Comparison of ENCODE assay signal across 8 cellular contexts in genomic region chr16:53865492-53865863, GRCh38.
DNase-seq lines count a peak whose midpoint lies in the region; ATAC-seq, FAIRE-seq and TF ChIP-seq lines count a peak whose summit lies in the region.

No MANE protein-coding gene starts in this region.

- H3K36me3 ChIP-seq in GM12878 (ENCODE audit: control insufficient read depth in 2 of 2, insufficient read depth in 2 of 2, low read length in 1 of 2) = no peaks in the 10 kb centered on the region

- no peak for TF ChIP-seq EP300 in GM12878 (IDR thresholded peaks at IDR 0.05; ENCODE audit: borderline replicate concordance in 1 of 2, control insufficient read depth in 1 of 2, low read depth in 2 of 2, low read length in 2 of 2)

- no peak overlapping the region for H3K4me3 ChIP-seq in GM12878

- in situ Hi-C loops in GM12878 (cut with MboI) (no loop called here), ACHN (cut with HindIII; ENCODE audit: low pct_ligation_motif_present, low pct_unique_long_range_greater_than_20kb, low sequenced_read_pairs) (no loop called here)

- POLR2A ChIA-PET in GM12878 (lab: Charles Lee) = interaction anchor here (0.5 kb wide), 1 partner anchor 105 kb away, joined by 3 read pairs; no protein-coding TSS in a partner anchor

- no peak overlapping the region for H3K4me2 ChIP-seq in GM12878 (ENCODE audit: control insufficient read depth, insufficient read depth)

- H2AFZ ChIP-seq in GM12878 (ENCODE audit: control insufficient read depth, low read depth, low read length) = no peak overlapping the region

- FAIRE-seq in GM12878 (lab: Jason Lieb, UNC) = no peak

- ATAC-seq in GM18858 (IDR thresholded peaks at IDR 0.05; ENCODE audit: unreplicated experiment) = peak; percentile 74
- peak; percentile 60 for ATAC-seq in HG03565 (IDR thresholded peaks at IDR 0.05; ENCODE audit: unreplicated experiment)
- ATAC-seq in GM12878 = peak; percentile 72
- no peak for ATAC-seq in GM19455 (IDR thresholded peaks at IDR 0.05; ENCODE audit: unreplicated experiment)

- CTCF ChIA-PET in GM12878 (lab: Yijun Ruan, JAX) = interaction anchor here (1.2 kb wide), 1 partner anchor 206 kb away, joined by 3 read pairs; no protein-coding TSS in a partner anchor

- WGBS in GM12878 (ENCODE audit: insufficient coverage, insufficient replicate concordance, low lambda C conversion rate, missing lambda C conversion rate) = 0% methylated on average over 1 of the region's 1 CpG

- no peak overlapping the region; the same call in 1 of the 2 replicates for H3K27ac ChIP-seq in GM12878 (ENCODE audit: control insufficient read depth, insufficient read depth)

- H3K9ac ChIP-seq in GM12878 (ENCODE audit: control insufficient read depth, insufficient read depth, low read length) = no peak overlapping the region

- intact Hi-C loops in GM12878 (cut with micrococcal nuclease; ENCODE audit: unreplicated experiment) = no loop called here

- H4K20me1 ChIP-seq in GM12878 (ENCODE audit: control insufficient read depth, insufficient read depth) = no peaks in the 10 kb centered on the region

- H3K79me2 ChIP-seq in GM12878 (ENCODE audit: control insufficient read depth, insufficient read depth, low read length) = no peaks in the 10 kb centered on the region

- no peaks in the 10 kb centered on the region for H3K27me3 ChIP-seq in GM12878 (replicated peaks in 1 of 2; ENCODE audit: control insufficient read depth in 2 of 2, insufficient read depth in 2 of 2, low read length in 1 of 2)

- no peak for TF ChIP-seq POLR2A in GM12878 (IDR thresholded peaks at IDR 0.05; ENCODE audit: low read depth, low read length)

- no TSS peak for BruUV-seq in GM12878 (replicated peaks; lab: Mats Ljungman, UMichigan)

- RAD21 ChIA-PET in GM12878 (lab: Charles Lee; ENCODE audit: unreplicated experiment) = no interaction called here

- H3K9me3 ChIP-seq in GM12878 (replicated peaks; ENCODE audit: control insufficient read depth, insufficient read depth, low read length) = peaks cover 2% of the 10 kb centered on the region; the same call in 2 of the 3 replicates

- peak; percentile 32 for DNase-seq in GM12878 (ENCODE audit: low read depth, low spot score)
- DNase-seq in lung microvascular endothelial cell (ENCODE audit: low read depth in 2 of 2) = peak; percentile 17 to 90
- DNase-seq in stimulated activated naive CD4-positive, alpha-beta T cell treated with Interleukin-2 at 50 U/mL for 16 hours (lab: John Stamatoyannopoulos, UW) = no peak
- no peak for DNase-seq in ACHN
- no peak for DNase-seq in stimulated activated CD4-positive, alpha-beta T cell treated with anti-CD3 and anti-CD28 coated beads, Interleukin-15, amount 100 ng/mL, for 24 hours

- SMC1A ChIA-PET in GM12878 (lab: Charles Lee; ENCODE audit: uncharacterized antibody, unreplicated experiment) = no interaction called here

- peaks cover 4% of the 10 kb centered on the region; the same call in 1 of the 2 replicates for H3K4me1 ChIP-seq in GM12878 (ENCODE audit: control insufficient read depth, insufficient read depth, low read length)

- TF ChIP-seq RAD21 in GM12878 (IDR thresholded peaks at IDR 0.05; ENCODE audit: insufficient read depth, low read depth, low read length) = no peak

- no peak for TF ChIP-seq CTCF in GM12878 (IDR thresholded peaks at IDR 0.05 in 2 of 3, conservative IDR thresholded peaks at IDR 0.05 in 1 of 3; ENCODE audit: control insufficient read depth in 2 of 3, extremely low read depth in 1 of 3, insufficient read depth in 1 of 3, low read depth in 3 of 3, low read length in 3 of 3)

TF ChIP-seq in GM12878, 131 proteins besides CTCF, POLR2A, EP300 and RAD21:
- TF ChIP-seq IKZF2 (IDR thresholded peaks at IDR 0.05) (peak in 1 of 2 experiments; percentile 20; a peak in 2 of 4 replicates), CHD4 (IDR thresholded peaks at IDR 0.05) (no peak), HDGF (IDR thresholded peaks at IDR 0.05) (0 out of 2 replicates have a peak, but pooled peaks have one; percentile 28), NFXL1 (IDR thresholded peaks at IDR 0.05; ENCODE audit: borderline replicate concordance) (no peak), JUNB (IDR thresholded peaks at IDR 0.05) (peak; percentile 35; the same call in 1 of the 2 replicates), ZNF687 (IDR thresholded peaks at IDR 0.05) (no peak), CREM (IDR thresholded peaks at IDR 0.05; ENCODE audit: low read depth) (no peak), POLR2AphosphoS2 (IDR thresholded peaks at IDR 0.05; ENCODE audit: low read depth, low read length) (no peak), FOXM1 (IDR thresholded peaks at IDR 0.05; ENCODE audit: low read depth, low read length) (no peak), IRF4 (IDR thresholded peaks at IDR 0.05; ENCODE audit: low read depth, low read length) (peak; percentile 33; the same call in 1 of the 2 replicates)

Comparison
In these comparisons a context has a peak if more than half of its experiments do, and no peak if none do; other contexts are left out.
1. DNase-seq: peak in GM12878 (single experiment) and lung microvascular endothelial cell (2 of 2); none in stimulated activated naive CD4-positive, alpha-beta T cell treated with Interleukin-2 at 50 U/mL for 16 hours (single experiment), ACHN (single experiment) and stimulated activated CD4-positive, alpha-beta T cell treated with anti-CD3 and anti-CD28 coated beads, Interleukin-15, amount 100 ng/mL, for 24 hours (single experiment).